ENCODE assay signal across 22 cellular contexts in genomic region chr10:88332526-88333265, GRCh38.
DNase-seq lines count a peak whose midpoint lies in the region; ATAC-seq, FAIRE-seq and TF ChIP-seq lines count a peak whose summit lies in the region.
"Had no signal": no experiment of that assay in that cellular context is flagged by ENCODE, and none has a peak within 500 bp of the region (broad histone marks: within the 10 kb centered on the region; RNA-seq: fewer than 3 reads in every experiment).

No MANE protein-coding gene starts in this region.

- H3K27ac Mint-ChIP-seq in memory B cell: peak overlapping the region; percentile 71
- H3K27ac Mint-ChIP-seq: activated CD4-positive, alpha-beta memory T cell treated with anti-CD3 and anti-CD28 coated beads, Interleukin-2, amount 10 ng/mL, durations not matched to agents 7 days and 5 days; activated naive CD4-positive, alpha-beta T cell treated with anti-CD3 and anti-CD28 coated beads, Interleukin-2, amount 10 ng/mL, durations not matched to agents 7 days and 5 days had no signal

- TF ChIP-seq POLR2A in upper lobe of left lung (IDR thresholded peaks at IDR 0.05): no peak

- peaks cover 30% of the 10 kb centered on the region for H3K4me1 Mint-ChIP-seq in memory B cell

- TF ChIP-seq EP300 in upper lobe of left lung (IDR thresholded peaks at IDR 0.05): no peak

- no peaks in the 10 kb centered on the region for H3K36me3 Mint-ChIP-seq in memory B cell
- H3K36me3 Mint-ChIP-seq: activated naive CD4-positive, alpha-beta T cell treated with anti-CD3 and anti-CD28 coated beads, Interleukin-2, amount 10 ng/mL, durations not matched to agents 7 days and 5 days had no signal

- no peaks in the 10 kb centered on the region for H3F3A ChIP-seq in smooth muscle cell (ENCODE audit: low read depth)

- H3K4me2 ChIP-seq in BLaER1 treated with 17β-estradiol and CSF1 and Interleukin-3, amounts not matched to agents 10 nM and 100 nM: peak overlapping the region; percentile 2 to 65 (median 39); a peak in 18 of 22 replicates
- H3K4me2 ChIP-seq in smooth muscle cell: no peak overlapping the region

- H4K20me1 ChIP-seq in BLaER1 treated with 17β-estradiol and CSF1 and Interleukin-3, amounts not matched to agents 10 nM and 100 nM: no peaks in the 10 kb centered on the region
- H4K20me1 ChIP-seq in smooth muscle cell (ENCODE audit: low read depth): no peaks in the 10 kb centered on the region

- no peaks in the 10 kb centered on the region for H3K27me3 ChIP-seq in BLaER1 treated with 17β-estradiol and CSF1 and Interleukin-3, amounts not matched to agents 10 nM and 100 nM
- H3K27me3 ChIP-seq in smooth muscle cell (ENCODE audit: low read depth) (peaks cover 23% of the 10 kb centered on the region), upper lobe of left lung (no peaks in the 10 kb centered on the region)
- H3K27me3 ChIP-seq: suprapubic skin had no signal

- no peak for DNase-seq in GM18507 (ENCODE audit: extremely low spot score, insufficient read length, low read depth)
- peak; percentile 35 for DNase-seq in NOMO-1 treated with dmso at 0.1 percent for 144 hours (lab: John Stamatoyannopoulos, UW; ENCODE audit: unreplicated experiment)
- DNase-seq in memory B cell (ENCODE audit: low spot score in 2 of 2): no peak
- DNase-seq in smooth muscle cell (lab: John Stamatoyannopoulos, UW; ENCODE audit: unreplicated experiment): no peak
- no peak for DNase-seq in GM10266 (ENCODE audit: extremely low spot score)
- no peak for DNase-seq in upper lobe of left lung
- DNase-seq: activated CD4-positive, alpha-beta memory T cell treated with anti-CD3 and anti-CD28 coated beads, Interleukin-2, amount 10 ng/mL, durations not matched to agents 7 days and 5 days; activated naive CD4-positive, alpha-beta T cell treated with anti-CD3 and anti-CD28 coated beads, Interleukin-2, amount 10 ng/mL, durations not matched to agents 7 days and 5 days; activated T-cell treated with anti-CD3 and anti-CD28 coated beads, Interleukin-2, amount 50 U/mL, for 4 hours; DMS79; head of caudate nucleus; mucosa of descending colon; NCI-H1436 treated with DMSO at 0.1 percent for 48 hours; NCI-H526 treated with DMSO at 0.1 percent for 48 hours; psoas muscle; small intestine; stimulated activated CD8-positive, alpha-beta memory T cell treated with anti-CD3 and anti-CD28 coated beads, Interleukin-4, amount 100 ng/mL, for 48 hours; SW 1271 had no signal

- 73% methylated on average over 3 of the region's 3 CpGs for WGBS in smooth muscle cell (ENCODE audit: low lambda C conversion rate)
- 58 to 76% methylated on average over 3 of the region's 3 CpGs for WGBS in upper lobe of left lung, 2 donors

- H3K9ac ChIP-seq in BLaER1 treated with 17β-estradiol and CSF1 and Interleukin-3, amounts not matched to agents 10 nM and 100 nM: no peak overlapping the region
- H3K9ac ChIP-seq in smooth muscle cell (ENCODE audit: low read depth): no peak overlapping the region

- H3K9me3 ChIP-seq in BLaER1 treated with 17β-estradiol and CSF1 and Interleukin-3, amounts not matched to agents 10 nM and 100 nM (replicated peaks in 1 of 11): no peaks in the 10 kb centered on the region
- H3K9me3 ChIP-seq in smooth muscle cell (replicated peaks; ENCODE audit: low read depth) (no peaks in the 10 kb centered on the region), upper lobe of left lung (no peaks in the 10 kb centered on the region)
- H3K9me3 ChIP-seq: mucosa of descending colon, psoas muscle, suprapubic skin had no signal

- no peak overlapping the region for H3K27ac ChIP-seq in BLaER1 treated with 17β-estradiol and CSF1 and Interleukin-3, amounts not matched to agents 10 nM and 100 nM
- no peak overlapping the region for H3K27ac ChIP-seq in smooth muscle cell (ENCODE audit: low read depth)
- H3K27ac ChIP-seq in upper lobe of left lung: no peak overlapping the region
- H3K27ac ChIP-seq: psoas muscle, suprapubic skin had no signal

- H2AFZ ChIP-seq in smooth muscle cell (ENCODE audit: low read depth): no peak overlapping the region

- no peak overlapping the region for H3K4me3 ChIP-seq in BLaER1 treated with 17β-estradiol and CSF1 and Interleukin-3, amounts not matched to agents 10 nM and 100 nM
- no peak overlapping the region for H3K4me3 ChIP-seq in smooth muscle cell
- no peak overlapping the region for H3K4me3 ChIP-seq in upper lobe of left lung
- H3K4me3 ChIP-seq: mucosa of descending colon, psoas muscle, suprapubic skin had no signal

- no peaks in the 10 kb centered on the region for H3K79me2 ChIP-seq in smooth muscle cell (ENCODE audit: low read depth)

- peak; percentile 74 for FAIRE-seq in GM18507 (lab: Jason Lieb, UNC)
- FAIRE-seq: RCC 7860, small intestine had no signal

- no peaks in the 10 kb centered on the region for H3K27me3 Mint-ChIP-seq in memory B cell
- H3K27me3 Mint-ChIP-seq: activated CD4-positive, alpha-beta memory T cell treated with anti-CD3 and anti-CD28 coated beads, Interleukin-2, amount 10 ng/mL, durations not matched to agents 7 days and 5 days; activated naive CD4-positive, alpha-beta T cell treated with anti-CD3 and anti-CD28 coated beads, Interleukin-2, amount 10 ng/mL, durations not matched to agents 7 days and 5 days had no signal

- H3K4me3 Mint-ChIP-seq in memory B cell: peak overlapping the region; percentile 24
- H3K4me3 Mint-ChIP-seq: activated CD4-positive, alpha-beta memory T cell treated with anti-CD3 and anti-CD28 coated beads, Interleukin-2, amount 10 ng/mL, durations not matched to agents 7 days and 5 days; activated naive CD4-positive, alpha-beta T cell treated with anti-CD3 and anti-CD28 coated beads, Interleukin-2, amount 10 ng/mL, durations not matched to agents 7 days and 5 days; activated T-cell treated with anti-CD3 and anti-CD28 coated beads, Interleukin-2, amount 50 U/mL, for 4 hours had no signal

- ATAC-seq in memory B cell (ENCODE audit: low read depth) (peak; percentile 75), upper lobe of left lung (ENCODE audit: low FRiP score in 2 of 2) (no peak)
- ATAC-seq: activated T-cell treated with anti-CD3 and anti-CD28 coated beads, Interleukin-2, amount 50 U/mL, for 4 hours; left lobe of liver; mucosa of descending colon had no signal

- H3K4me1 ChIP-seq in BLaER1 treated with 17β-estradiol and CSF1 and Interleukin-3, amounts not matched to agents 10 nM and 100 nM: peaks cover 11 to 28% (median 16%) of the 10 kb centered on the region in 10 experiments; a peak in 19 of 20 replicates
- H3K4me1 ChIP-seq in smooth muscle cell (ENCODE audit: low read depth) (no peaks in the 10 kb centered on the region), upper lobe of left lung (no peaks in the 10 kb centered on the region)
- H3K4me1 ChIP-seq: psoas muscle had no signal

- no peaks in the 10 kb centered on the region for H3K36me3 ChIP-seq in BLaER1 treated with 17β-estradiol and CSF1 and Interleukin-3, amounts not matched to agents 10 nM and 100 nM
- no peaks in the 10 kb centered on the region for H3K36me3 ChIP-seq in smooth muscle cell (ENCODE audit: low read depth)
- H3K36me3 ChIP-seq in upper lobe of left lung: no peaks in the 10 kb centered on the region
- H3K36me3 ChIP-seq: suprapubic skin had no signal

- no peaks in the 10 kb centered on the region for H3K9me3 Mint-ChIP-seq in memory B cell
- H3K9me3 Mint-ChIP-seq: activated naive CD4-positive, alpha-beta T cell treated with anti-CD3 and anti-CD28 coated beads, Interleukin-2, amount 10 ng/mL, durations not matched to agents 7 days and 5 days; activated T-cell treated with anti-CD3 and anti-CD28 coated beads, Interleukin-2, amount 50 U/mL, for 4 hours had no signal

- TF ChIP-seq CTCF in smooth muscle cell (IDR thresholded peaks at IDR 0.05; ENCODE audit: borderline replicate concordance, insufficient read depth, poor library complexity, severe bottlenecking) (no peak), GM10266 (IDR thresholded peaks at IDR 0.05; ENCODE audit: control insufficient read depth, insufficient read depth, low read depth, missing control alignments) (no peak), upper lobe of left lung (IDR thresholded peaks at IDR 0.05) (no peak)
